11 cellular contexts compared by ENCODE assay signal in genomic region chr7:135714534-135715009, GRCh38. TPM values are rescaled to one million over a fixed set of nuclear protein-coding genes. Genes with fewer than 3 reads are reported as not detected.
A peak's percentile ranks its signal among the peaks of the same experiment; 100 is the strongest.
DNase-seq lines count a peak whose midpoint lies in the region; ATAC-seq, FAIRE-seq and TF ChIP-seq lines count a peak whose summit lies in the region.
"Had no signal": no experiment of that assay in that cellular context is flagged by ENCODE, and none has a peak within 500 bp of the region (broad histone marks: within the 10 kb centered on the region; RNA-seq: fewer than 3 reads in every experiment).

No MANE protein-coding gene starts in this region.

- H3K27ac Mint-ChIP-seq in stimulated activated effector memory CD8-positive, alpha-beta T cell treated with anti-CD3 and anti-CD28 coated beads, Interleukin-12 subunit alpha, Interleukin-12 subunit beta, amount 100 ng/mL, for 72 hours, result no peak overlapping the region
- H3K27ac Mint-ChIP-seq: activated naive CD4-positive, alpha-beta T cell treated with anti-CD3 and anti-CD28 coated beads for 36 hours had no signal

- no peaks in the 10 kb centered on the region for H3K36me3 Mint-ChIP-seq in stimulated activated effector memory CD8-positive, alpha-beta T cell treated with anti-CD3 and anti-CD28 coated beads, Interleukin-12 subunit alpha, Interleukin-12 subunit beta, amount 100 ng/mL, for 72 hours

- H3K4me3 Mint-ChIP-seq in stimulated activated effector memory CD8-positive, alpha-beta T cell treated with anti-CD3 and anti-CD28 coated beads, Interleukin-12 subunit alpha, Interleukin-12 subunit beta, amount 100 ng/mL, for 72 hours, result no peak overlapping the region
- H3K4me3 Mint-ChIP-seq: activated naive CD4-positive, alpha-beta T cell treated with anti-CD3 and anti-CD28 coated beads for 36 hours had no signal

- no peak for FAIRE-seq in H54 (lab: Jason Lieb, UNC)
- no peak for FAIRE-seq in RCC 7860 (lab: Jason Lieb, UNC)

- DNase-seq in H54 (ENCODE audit: insufficient read length, low spot score) (peak; percentile 89), RCC 7860 (ENCODE audit: low spot score) (peak; percentile 64), retina (peak; percentile 64), NCI-H345 treated with DMSO at 0.1 percent for 48 hours (lab: John Stamatoyannopoulos, UW; ENCODE audit: unreplicated experiment) (no peak)
- DNase-seq in stimulated activated effector memory CD8-positive, alpha-beta T cell treated with anti-CD3 and anti-CD28 coated beads, Interleukin-12 subunit alpha, Interleukin-12 subunit beta, amount 100 ng/mL, for 72 hours (ENCODE audit: low spot score in 2 of 2), result no peak
- DNase-seq: activated naive CD4-positive, alpha-beta T cell treated with anti-CD3 and anti-CD28 coated beads for 36 hours; hippocampal formation; NCI-H526; ovary had no signal

- ATAC-seq in esophagus mucosa (peak; percentile 73), HG02870 (IDR thresholded peaks at IDR 0.05; ENCODE audit: unreplicated experiment) (no peak)
- no peak for ATAC-seq in stimulated activated effector memory CD8-positive, alpha-beta T cell treated with anti-CD3 and anti-CD28 coated beads, Interleukin-12 subunit alpha, Interleukin-12 subunit beta, amount 100 ng/mL, for 72 hours

- no peak for TF ChIP-seq POLR2A in H54 (IDR thresholded peaks at IDR 0.05; ENCODE audit: low read depth, low read length)

- H3K9me3 Mint-ChIP-seq in stimulated activated effector memory CD8-positive, alpha-beta T cell treated with anti-CD3 and anti-CD28 coated beads, Interleukin-12 subunit alpha, Interleukin-12 subunit beta, amount 100 ng/mL, for 72 hours, result no peaks in the 10 kb centered on the region
- H3K9me3 Mint-ChIP-seq: activated naive CD4-positive, alpha-beta T cell treated with anti-CD3 and anti-CD28 coated beads for 36 hours had no signal

- H3K4me1 Mint-ChIP-seq in stimulated activated effector memory CD8-positive, alpha-beta T cell treated with anti-CD3 and anti-CD28 coated beads, Interleukin-12 subunit alpha, Interleukin-12 subunit beta, amount 100 ng/mL, for 72 hours, result no peaks in the 10 kb centered on the region

RNA-seq across cellular contexts. Expression of gene SLC13A4, which starts 13.4 kb away (rescaled TPM):
- total RNA-seq in esophagus mucosa, result 3.0 TPM
- total RNA-seq: activated naive CD4-positive, alpha-beta T cell treated with anti-CD3 and anti-CD28 coated beads for 36 hours had no signal

RNA-seq across cellular contexts. Expression of gene FAM180A, which starts 34.0 kb away (rescaled TPM):
- total RNA-seq in esophagus mucosa, result 0.68 TPM
- total RNA-seq: activated naive CD4-positive, alpha-beta T cell treated with anti-CD3 and anti-CD28 coated beads for 36 hours had no signal

RNA-seq across cellular contexts. Expression of gene STMP1, which starts 52.3 kb away (rescaled TPM):
- total RNA-seq in esophagus mucosa, result 45.4 TPM

Comparison
In these comparisons a context has a peak if more than half of its experiments do, and no peak if none do; other contexts are left out.
1. DNase-seq: peak in H54 (single experiment), RCC 7860 (single experiment) and retina (single experiment); none in stimulated activated effector memory CD8-positive, alpha-beta T cell treated with anti-CD3 and anti-CD28 coated beads, Interleukin-12 subunit alpha, Interleukin-12 subunit beta, amount 100 ng/mL, for 72 hours (0 of 2) and NCI-H345 treated with DMSO at 0.1 percent for 48 hours (single experiment).